In genomic region chr5:120239076-120239475, GRCh38 we compare ENCODE assay signal across 20 cellular contexts.
DNase-seq lines count a peak whose midpoint lies in the region; ATAC-seq and TF ChIP-seq lines count a peak whose summit lies in the region.
"Had no signal": no experiment of that assay in that cellular context is flagged by ENCODE, and none has a peak within 500 bp of the region (broad histone marks: within the 10 kb centered on the region; RNA-seq: fewer than 3 reads in every experiment).

No MANE protein-coding gene starts in this region.

- H3K27me3 ChIP-seq in SK-N-SH (ENCODE audit: insufficient read depth), result no peaks in the 10 kb centered on the region
- no peaks in the 10 kb centered on the region for H3K27me3 ChIP-seq in upper lobe of right lung
- H3K27me3 ChIP-seq: BE2C had no signal

- H3K4me3 ChIP-seq in SK-N-SH (ENCODE audit: low read depth in 2 of 2, low read length in 1 of 2), result no peak overlapping the region
- no peak overlapping the region for H3K4me3 ChIP-seq in astrocyte of the spinal cord (ENCODE audit: low read depth, low read length)
- no peak overlapping the region for H3K4me3 ChIP-seq in upper lobe of right lung

- H3K9me2 ChIP-seq in SK-N-SH, result no peaks in the 10 kb centered on the region; the same call in 1 of the 2 replicates

- no peak for TF ChIP-seq EP300 in SK-N-SH (IDR thresholded peaks at IDR 0.05; ENCODE audit: borderline replicate concordance in 1 of 2, low read depth in 1 of 2, low read length in 1 of 2)

- POLR2A ChIA-PET in SK-N-SH (lab: Yijun Ruan, JAX), result no interaction called here
- POLR2A ChIA-PET in T-cell (lab: Charles Lee), result no interaction called here

- DNase-seq in SK-N-SH, result no peak
- DNase-seq in astrocyte of the spinal cord (ENCODE audit: low read depth, low spot score), result peak; percentile 13
- peak; percentile 49 for DNase-seq in fibroblast of peridontal ligament (ENCODE audit: extremely low read depth)
- DNase-seq in Ammon's horn (ENCODE audit: low spot score), result no peak
- no peak for DNase-seq in T-cell
- DNase-seq in upper lobe of right lung, result no peak
- DNase-seq: BE2C; CD8-positive, alpha-beta T cell; DMS53; HCEC 1CT; NCI-H1105 treated with DMSO at 0.1 percent for 48 hours; NCI-H1694; NCI-H2081 treated with DMSO at 0.1 percent for 48 hours; NCI-H510A treated with DMSO at 0.1 percent for 48 hours; NCI-H82; OCI-M1; T-helper 2 cell had no signal

- no peak overlapping the region for H3K4me3 Mint-ChIP-seq in T-cell
- H3K4me3 Mint-ChIP-seq: CD8-positive, alpha-beta T cell had no signal

- TF ChIP-seq CTCF in SK-N-SH (IDR thresholded peaks at IDR 0.05) (no peak), astrocyte of the spinal cord (IDR thresholded peaks at IDR 0.05; ENCODE audit: low read depth, low read length) (no peak), upper lobe of right lung (IDR thresholded peaks at IDR 0.05) (no peak)

- H3K9me3 ChIP-seq in SK-N-SH (0 out of 2 replicates have a peak, but pooled peaks cover 8% of the 10 kb centered on the region), upper lobe of right lung (no peaks in the 10 kb centered on the region)
- H3K9me3 ChIP-seq: BE2C had no signal

- H3K36me3 ChIP-seq in SK-N-SH (replicated peaks in 1 of 2; ENCODE audit: control insufficient read depth in 1 of 2, insufficient read depth in 2 of 2, low read length in 1 of 2) (peaks cover 0 to 5% of the 10 kb centered on the region in 2 experiments), upper lobe of right lung (no peaks in the 10 kb centered on the region)
- H3K36me3 ChIP-seq: BE2C had no signal

- H3K4me1 Mint-ChIP-seq in T-cell, result no peaks in the 10 kb centered on the region

- H3K27ac ChIP-seq in SK-N-SH (ENCODE audit: low read depth in 2 of 2, low read length in 1 of 2), result no peak overlapping the region
- H3K27ac ChIP-seq in upper lobe of right lung, result no peak overlapping the region
- H3K27ac ChIP-seq: 22Rv1 had no signal

- H3K9me3 Mint-ChIP-seq in T-cell, result peaks cover 2 to 13% (median 4%) of the 10 kb centered on the region in 3 donors

- no peaks in the 10 kb centered on the region for H3K79me2 ChIP-seq in SK-N-SH (ENCODE audit: insufficient read depth)

- 96% methylated on average over 1 of the region's 1 CpG for whole genome bisulfite sequencing in SK-N-SH (ENCODE audit: low lambda C conversion rate)

- no peak overlapping the region for H3K9ac ChIP-seq in SK-N-SH

- H3K27ac Mint-ChIP-seq in T-cell, result no peak overlapping the region
- H3K27ac Mint-ChIP-seq: CD8-positive, alpha-beta T cell had no signal

- no peaks in the 10 kb centered on the region for H3K36me3 Mint-ChIP-seq in T-cell
- H3K36me3 Mint-ChIP-seq: CD8-positive, alpha-beta T cell had no signal

- peak overlapping the region; percentile 8; the same call in 1 of the 2 replicates for H2AFZ ChIP-seq in SK-N-SH (ENCODE audit: low read depth)

- H3K4me2 ChIP-seq in SK-N-SH, result no peak overlapping the region

- no peak for TF ChIP-seq RAD21 in SK-N-SH (IDR thresholded peaks at IDR 0.05; ENCODE audit: low read length)

- intact Hi-C loops in upper lobe of right lung (cut with DNase I), result no loop called here

- no peaks in the 10 kb centered on the region for H3F3A ChIP-seq in SK-N-SH (replicated peaks; ENCODE audit: insufficient read depth)

- ATAC-seq in SK-N-SH treated with all-trans-retinoic acid at 6 μM for 48 hours (no peak), GM21737 (IDR thresholded peaks at IDR 0.05; ENCODE audit: unreplicated experiment) (no peak), T-cell (replicated peaks in 1 of 4) (no peak), upper lobe of right lung (no peak)
- ATAC-seq: CD8-positive, alpha-beta T cell had no signal

- H3K4me1 ChIP-seq in SK-N-SH (ENCODE audit: control insufficient read depth in 1 of 2, insufficient read depth in 2 of 2, low read depth in 1 of 2, low read length in 1 of 2), result no peaks in the 10 kb centered on the region
- H3K4me1 ChIP-seq in upper lobe of right lung, result no peaks in the 10 kb centered on the region
- H3K4me1 ChIP-seq: BE2C had no signal

- in situ Hi-C loops in astrocyte of the spinal cord (cut with HindIII; ENCODE audit: low sequenced_read_pairs), result no loop called here

- CTCF ChIA-PET in SK-N-SH (lab: Yijun Ruan, JAX), result interaction anchor here (0.7 kb wide), 1 partner anchor 769 kb away, joined by 3 read pairs; no protein-coding TSS in a partner anchor
- CTCF ChIA-PET in T-cell (lab: Charles Lee), result no interaction called here

- no peaks in the 10 kb centered on the region for H3K27me3 Mint-ChIP-seq in T-cell

- no peaks in the 10 kb centered on the region for H4K20me1 ChIP-seq in SK-N-SH (ENCODE audit: insufficient read depth)

TF ChIP-seq in SK-N-SH, 30 proteins besides CTCF, POLR2A, EP300 and RAD21:
- TF ChIP-seq GATA2 (CRISPR knock-in tag; IDR thresholded peaks at IDR 0.05) (no peak), FOXM1 (IDR thresholded peaks at IDR 0.05; ENCODE audit: low read depth) (no peak), RCOR1 (IDR thresholded peaks at IDR 0.05; ENCODE audit: low read length) (no peak), ELF1 (IDR thresholded peaks at IDR 0.05) (no peak), TAF1 (IDR thresholded peaks at IDR 0.05; ENCODE audit: borderline replicate concordance, low read depth, low read length) (no peak), USF1 (IDR thresholded peaks at IDR 0.05; ENCODE audit: borderline replicate concordance, low read depth) (no peak)

TF ChIP-seq in SK-N-SH treated with all-trans-retinoic acid at 6 μM for 48 hours, 23 proteins besides CTCF, POLR2A, EP300 and RAD21 (continues in another document):
- TF ChIP-seq CSDC2 (CRISPR knock-in tag; IDR thresholded peaks at IDR 0.05) (no peak), TCF4 (CRISPR knock-in tag; IDR thresholded peaks at IDR 0.05; ENCODE audit: borderline replicate concordance) (no peak), ESRRG (CRISPR knock-in tag; IDR thresholded peaks at IDR 0.05) (no peak), ZNF8 (CRISPR knock-in tag; IDR thresholded peaks at IDR 0.05) (no peak), ARNTL (CRISPR knock-in tag; IDR thresholded peaks at IDR 0.05; ENCODE audit: borderline replicate concordance, low read depth) (no peak), ZC3H10 (CRISPR knock-in tag; IDR thresholded peaks at IDR 0.05) (no peak), POU6F1 (CRISPR knock-in tag; IDR thresholded peaks at IDR 0.05; ENCODE audit: borderline replicate concordance, low read depth) (no peak), TSHZ2 (CRISPR knock-in tag; IDR thresholded peaks at IDR 0.05) (no peak), CREB5 (CRISPR knock-in tag; IDR thresholded peaks at IDR 0.05; ENCODE audit: low read depth) (no peak), ZFP3 (CRISPR knock-in tag; IDR thresholded peaks at IDR 0.05) (no peak), SNAI2 (CRISPR knock-in tag; IDR thresholded peaks at IDR 0.05) (no peak), OSR1 (CRISPR knock-in tag; IDR thresholded peaks at IDR 0.05) (no peak), PPARA (CRISPR knock-in tag; IDR thresholded peaks at IDR 0.05; ENCODE audit: borderline replicate concordance) (no peak)

Comparison
In these comparisons a context has a peak if more than half of its experiments do, and no peak if none do; other contexts are left out.
1. DNase-seq: peak in astrocyte of the spinal cord (single experiment) and fibroblast of peridontal ligament (single experiment); none in SK-N-SH (single experiment), Ammon's horn (single experiment), T-cell (0 of 34) and upper lobe of right lung (single experiment).